ENCODE assay signal across 1 cellular context in genomic region chr17:47830991-47831933, GRCh38.
A peak's percentile ranks its signal among the peaks of the same experiment; 100 is the strongest.
TF ChIP-seq lines count a peak whose summit lies in the region.

LRRC46 (plus strand) TSS chr17:47831670; CDS start chr17:47831990, 320 bp downstream.
MRPL10 (minus strand) TSS chr17:47831541; CDS start chr17:47831511, 30 bp downstream.

TF ChIP-seq in K562, 482 proteins besides CTCF, POLR2A, EP300 and RAD21 (continued from another document and continues in another):
- TF ChIP-seq, protein P1, sequence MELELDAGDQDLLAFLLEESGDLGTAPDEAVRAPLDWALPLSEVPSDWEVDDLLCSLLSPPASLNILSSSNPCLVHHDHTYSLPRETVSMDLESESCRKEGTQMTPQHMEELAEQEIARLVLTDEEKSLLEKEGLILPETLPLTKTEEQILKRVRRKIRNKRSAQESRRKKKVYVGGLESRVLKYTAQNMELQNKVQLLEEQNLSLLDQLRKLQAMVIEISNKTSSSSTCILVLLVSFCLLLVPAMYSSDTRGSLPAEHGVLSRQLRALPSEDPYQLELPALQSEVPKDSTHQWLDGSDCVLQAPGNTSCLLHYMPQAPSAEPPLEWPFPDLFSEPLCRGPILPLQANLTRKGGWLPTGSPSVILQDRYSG (tag; conservative IDR thresholded peaks at IDR 0.05; ENCODE audit: low read depth) = no peak
- TF ChIP-seq E2F1 (CRISPR knock-in tag; IDR thresholded peaks at IDR 0.05) = peak; percentile 40; the same call in 1 of the 2 replicates
- no peak for TF ChIP-seq SRF (CRISPR knock-in tag; IDR thresholded peaks at IDR 0.05)
- peak; percentile 27 for TF ChIP-seq HDAC3 (IDR thresholded peaks at IDR 0.05; ENCODE audit: borderline replicate concordance, partially characterized antibody)
- no peak for TF ChIP-seq HES1 (IDR thresholded peaks at IDR 0.05; ENCODE audit: low read depth)
- 0 out of 2 replicates have a peak, but pooled peaks have one; percentile 7 for TF ChIP-seq ZBTB33 (CRISPR knock-in tag; IDR thresholded peaks at IDR 0.05)
- peak; percentile 33 for TF ChIP-seq E2F8 (IDR thresholded peaks at IDR 0.05; ENCODE audit: low read depth, partially characterized antibody)
- peak in 1 of 2 experiments; percentile 90; a peak in 2 of 4 replicates for TF ChIP-seq HDAC1 (IDR thresholded peaks at IDR 0.05)
- peak; percentile 91 for TF ChIP-seq GABPB1 (CRISPR knock-in tag; IDR thresholded peaks at IDR 0.05)
- 0 out of 2 replicates have a peak, but pooled peaks have one; percentile 72 for TF ChIP-seq HMGXB4 (CRISPR knock-in tag; IDR thresholded peaks at IDR 0.05)
- TF ChIP-seq TCF3 (CRISPR knock-in tag; IDR thresholded peaks at IDR 0.05) = peak; percentile 25; the same call in 1 of the 2 replicates
- no peak; the same call in 1 of the 2 replicates for TF ChIP-seq NR2C2 (CRISPR knock-in tag; IDR thresholded peaks at IDR 0.05)
- TF ChIP-seq NR2C2 (tag; IDR thresholded peaks at IDR 0.05) = no peak
- TF ChIP-seq NR2C1 (IDR thresholded peaks at IDR 0.05) = no peak
- peak; percentile 28; the same call in 1 of the 2 replicates for TF ChIP-seq NR2C1 (tag; IDR thresholded peaks at IDR 0.05)
- no peak for TF ChIP-seq TAF15 (IDR thresholded peaks at IDR 0.05; ENCODE audit: low read depth, low read length)
- no peak for TF ChIP-seq MTA1 (IDR thresholded peaks at IDR 0.05; ENCODE audit: borderline replicate concordance)
- TF ChIP-seq CCNT2 (IDR thresholded peaks at IDR 0.05; ENCODE audit: borderline replicate concordance, extremely low read depth, insufficient read length, low read depth, low read length) = peak; percentile 73
- peak in 1 of 2 experiments; percentile 48; a peak in 1 of 4 replicates for TF ChIP-seq ZNF639 (CRISPR knock-in tag; conservative IDR thresholded peaks at IDR 0.05 in 1 of 2, IDR thresholded peaks at IDR 0.05 in 1 of 2)
- peak; percentile 48 to 75; a peak in 3 of 4 replicates for TF ChIP-seq FOXK2 (conservative IDR thresholded peaks at IDR 0.05 in 1 of 2, IDR thresholded peaks at IDR 0.05 in 1 of 2; ENCODE audit: low read depth in 2 of 2)
- peak; percentile 75; the same call in 1 of the 2 replicates for TF ChIP-seq ZBED1 (IDR thresholded peaks at IDR 0.05)
- TF ChIP-seq, protein P2, sequence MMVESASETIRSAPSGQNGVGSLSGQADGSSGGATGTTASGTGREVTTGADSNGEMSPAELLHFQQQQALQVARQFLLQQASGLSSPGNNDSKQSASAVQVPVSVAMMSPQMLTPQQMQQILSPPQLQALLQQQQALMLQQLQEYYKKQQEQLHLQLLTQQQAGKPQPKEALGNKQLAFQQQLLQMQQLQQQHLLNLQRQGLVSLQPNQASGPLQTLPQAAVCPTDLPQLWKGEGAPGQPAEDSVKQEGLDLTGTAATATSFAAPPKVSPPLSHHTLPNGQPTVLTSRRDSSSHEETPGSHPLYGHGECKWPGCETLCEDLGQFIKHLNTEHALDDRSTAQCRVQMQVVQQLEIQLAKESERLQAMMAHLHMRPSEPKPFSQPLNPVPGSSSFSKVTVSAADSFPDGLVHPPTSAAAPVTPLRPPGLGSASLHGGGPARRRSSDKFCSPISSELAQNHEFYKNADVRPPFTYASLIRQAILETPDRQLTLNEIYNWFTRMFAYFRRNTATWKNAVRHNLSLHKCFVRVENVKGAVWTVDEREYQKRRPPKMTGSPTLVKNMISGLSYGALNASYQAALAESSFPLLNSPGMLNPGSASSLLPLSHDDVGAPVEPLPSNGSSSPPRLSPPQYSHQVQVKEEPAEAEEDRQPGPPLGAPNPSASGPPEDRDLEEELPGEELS (CRISPR knock-in tag; IDR thresholded peaks at IDR 0.05; ENCODE audit: borderline replicate concordance) = 0 out of 2 replicates have a peak, but pooled peaks have one; percentile 66
- peak; percentile 32; the same call in 1 of the 2 replicates for TF ChIP-seq ELF2 (CRISPR knock-in tag; IDR thresholded peaks at IDR 0.05)
- TF ChIP-seq, protein P3, sequence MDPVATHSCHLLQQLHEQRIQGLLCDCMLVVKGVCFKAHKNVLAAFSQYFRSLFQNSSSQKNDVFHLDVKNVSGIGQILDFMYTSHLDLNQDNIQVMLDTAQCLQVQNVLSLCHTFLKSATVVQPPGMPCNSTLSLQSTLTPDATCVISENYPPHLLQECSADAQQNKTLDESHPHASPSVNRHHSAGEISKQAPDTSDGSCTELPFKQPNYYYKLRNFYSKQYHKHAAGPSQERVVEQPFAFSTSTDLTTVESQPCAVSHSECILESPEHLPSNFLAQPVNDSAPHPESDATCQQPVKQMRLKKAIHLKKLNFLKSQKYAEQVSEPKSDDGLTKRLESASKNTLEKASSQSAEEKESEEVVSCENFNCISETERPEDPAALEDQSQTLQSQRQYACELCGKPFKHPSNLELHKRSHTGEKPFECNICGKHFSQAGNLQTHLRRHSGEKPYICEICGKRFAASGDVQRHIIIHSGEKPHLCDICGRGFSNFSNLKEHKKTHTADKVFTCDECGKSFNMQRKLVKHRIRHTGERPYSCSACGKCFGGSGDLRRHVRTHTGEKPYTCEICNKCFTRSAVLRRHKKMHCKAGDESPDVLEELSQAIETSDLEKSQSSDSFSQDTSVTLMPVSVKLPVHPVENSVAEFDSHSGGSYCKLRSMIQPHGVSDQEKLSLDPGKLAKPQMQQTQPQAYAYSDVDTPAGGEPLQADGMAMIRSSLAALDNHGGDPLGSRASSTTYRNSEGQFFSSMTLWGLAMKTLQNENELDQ (CRISPR knock-in tag; IDR thresholded peaks at IDR 0.05; ENCODE audit: borderline replicate concordance) = peak; percentile 49; the same call in 1 of the 2 replicates
- TF ChIP-seq CHCHD3 (CRISPR knock-in tag; IDR thresholded peaks at IDR 0.05) = 0 out of 2 replicates have a peak, but pooled peaks have one; percentile 69
- TF ChIP-seq PATZ1 (CRISPR knock-in tag; IDR thresholded peaks at IDR 0.05; ENCODE audit: borderline replicate concordance) = no peak
- peak; percentile 74 to 87; a peak in 1 of 4 replicates for TF ChIP-seq SIN3A (IDR thresholded peaks at IDR 0.05; ENCODE audit: borderline replicate concordance in 2 of 2, control insufficient read depth in 1 of 2, low read depth in 2 of 2, low read length in 2 of 2)
- 0 out of 2 replicates have a peak, but pooled peaks have one; percentile 30 for TF ChIP-seq GTF2F1 (IDR thresholded peaks at IDR 0.05; ENCODE audit: low read depth, low read length)
- TF ChIP-seq, protein P4, sequence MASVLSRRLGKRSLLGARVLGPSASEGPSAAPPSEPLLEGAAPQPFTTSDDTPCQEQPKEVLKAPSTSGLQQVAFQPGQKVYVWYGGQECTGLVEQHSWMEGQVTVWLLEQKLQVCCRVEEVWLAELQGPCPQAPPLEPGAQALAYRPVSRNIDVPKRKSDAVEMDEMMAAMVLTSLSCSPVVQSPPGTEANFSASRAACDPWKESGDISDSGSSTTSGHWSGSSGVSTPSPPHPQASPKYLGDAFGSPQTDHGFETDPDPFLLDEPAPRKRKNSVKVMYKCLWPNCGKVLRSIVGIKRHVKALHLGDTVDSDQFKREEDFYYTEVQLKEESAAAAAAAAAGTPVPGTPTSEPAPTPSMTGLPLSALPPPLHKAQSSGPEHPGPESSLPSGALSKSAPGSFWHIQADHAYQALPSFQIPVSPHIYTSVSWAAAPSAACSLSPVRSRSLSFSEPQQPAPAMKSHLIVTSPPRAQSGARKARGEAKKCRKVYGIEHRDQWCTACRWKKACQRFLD (CRISPR knock-in tag; IDR thresholded peaks at IDR 0.05) = peak; percentile 62; the same call in 1 of the 2 replicates
- TF ChIP-seq NR1H2 (CRISPR knock-in tag; IDR thresholded peaks at IDR 0.05) = peak; percentile 41; the same call in 1 of the 2 replicates
